10 cellular contexts compared by ENCODE assay signal in the genomic region with DNA sequence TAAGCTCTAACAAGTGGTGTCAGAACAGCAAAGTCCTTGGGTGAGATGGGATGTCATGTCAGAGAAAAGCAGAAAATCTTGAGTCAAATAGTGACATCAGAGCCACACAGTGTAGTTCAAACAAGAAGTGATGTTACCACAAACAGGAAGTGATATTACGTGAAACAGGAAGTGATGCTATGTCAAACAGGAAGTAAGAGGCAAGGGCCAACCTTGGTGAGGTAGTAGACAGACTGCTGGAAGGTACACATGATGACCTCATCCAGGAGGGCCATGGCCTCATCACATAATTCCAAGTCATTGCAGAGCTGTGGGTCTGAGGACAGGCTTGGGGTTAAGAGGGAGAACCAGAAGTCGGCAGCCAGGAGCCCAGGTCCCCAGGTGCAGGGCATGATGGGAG. TPM values are rescaled to one million over a fixed set of nuclear protein-coding genes. Genes with fewer than 3 reads are reported as not detected.
DNase-seq lines count a peak whose midpoint lies in the region; TF ChIP-seq lines count a peak whose summit lies in the region.
"Had no signal": no experiment of that assay in that cellular context is flagged by ENCODE, and none has a peak within 500 bp of the region (broad histone marks: within the 10 kb centered on the region; RNA-seq: fewer than 3 reads in every experiment).

No MANE protein-coding gene starts in this region.

- peaks cover 26% of the 10 kb centered on the region for H3K9me3 Mint-ChIP-seq in activated CD4-positive, alpha-beta T cell treated with anti-CD3 and anti-CD28 coated beads, Interleukin-2, amount 10 ng/mL, durations not matched to agents 24 days and 14 days
- peaks cover 14% of the 10 kb centered on the region for H3K9me3 Mint-ChIP-seq in stimulated activated naive CD8-positive, alpha-beta T cell treated with anti-CD3 and anti-CD28 coated beads, Interleukin-15, Interleukin-2, amounts not matched to agents 100 ng/mL and 50 ng/mL, for 24 hours

- no peaks in the 10 kb centered on the region for H3K27me3 ChIP-seq in esophagus squamous epithelium

- intact Hi-C loops in activated CD4-positive, alpha-beta T cell treated with anti-CD3 and anti-CD28 coated beads, Interleukin-2, amount 10 ng/mL, durations not matched to agents 24 days and 14 days (cut with micrococcal nuclease): no loop called here
- intact Hi-C loops in esophagus squamous epithelium (cut with DNase I): no loop called here

- DNase-seq in activated CD4-positive, alpha-beta T cell treated with anti-CD3 and anti-CD28 coated beads, Interleukin-2, amount 10 ng/mL, durations not matched to agents 24 days and 14 days: peak; percentile 75
- no peak for DNase-seq in activated CD4-positive, alpha-beta T cell treated with anti-CD3 and anti-CD28 coated beads, Interleukin-2, amount 50 U/mL, for 48 hours
- no peak for DNase-seq in RWPE1 (ENCODE audit: low spot score)
- DNase-seq in esophagus squamous epithelium (lab: John Stamatoyannopoulos, UW): no peak
- no peak for DNase-seq in NCI-H2081 (lab: John Stamatoyannopoulos, UW)
- no peak for DNase-seq in NCI-H1694 treated with DMSO at 0.1 percent for 48 hours (lab: John Stamatoyannopoulos, UW)
- no peak for DNase-seq in stimulated activated CD4-positive, alpha-beta T cell treated with anti-CD3 and anti-CD28 coated beads, Interleukin-4, amount 100 ng/mL, for 24 hours

- peaks cover 14% of the 10 kb centered on the region for H3K4me1 Mint-ChIP-seq in activated CD4-positive, alpha-beta T cell treated with anti-CD3 and anti-CD28 coated beads, Interleukin-2, amount 10 ng/mL, durations not matched to agents 24 days and 14 days
- peaks cover 19% of the 10 kb centered on the region for H3K4me1 Mint-ChIP-seq in stimulated activated naive CD8-positive, alpha-beta T cell treated with anti-CD3 and anti-CD28 coated beads, Interleukin-15, Interleukin-2, amounts not matched to agents 100 ng/mL and 50 ng/mL, for 24 hours (ENCODE audit: low read depth)

- no peaks in the 10 kb centered on the region for H3K9me3 ChIP-seq in esophagus squamous epithelium

- H3K36me3 ChIP-seq in esophagus squamous epithelium: peaks cover 0 to 6% (median 0%) of the 10 kb centered on the region in 3 donors

- H3K27ac ChIP-seq in RWPE1 (peak overlapping the region; percentile 48), esophagus squamous epithelium (peak overlapping the region in 3 of 4 donors; percentile 1 to 78 (median 75))

- POLR2A ChIA-PET in RWPE1 (lab: Yijun Ruan, JAX; ENCODE audit: low non-redundant PET): no interaction called here

- peaks cover 19% of the 10 kb centered on the region for H3K36me3 Mint-ChIP-seq in activated CD4-positive, alpha-beta T cell treated with anti-CD3 and anti-CD28 coated beads, Interleukin-2, amount 10 ng/mL, durations not matched to agents 24 days and 14 days (ENCODE audit: low read depth)
- peaks cover 15% of the 10 kb centered on the region for H3K36me3 Mint-ChIP-seq in stimulated activated naive CD8-positive, alpha-beta T cell treated with anti-CD3 and anti-CD28 coated beads, Interleukin-15, Interleukin-2, amounts not matched to agents 100 ng/mL and 50 ng/mL, for 24 hours (ENCODE audit: low read depth)

- TF ChIP-seq CTCF in RWPE1 (conservative IDR thresholded peaks at IDR 0.05; ENCODE audit: low read depth) (no peak), esophagus squamous epithelium (IDR thresholded peaks at IDR 0.05) (no peak)

- H3K27me3 Mint-ChIP-seq in activated CD4-positive, alpha-beta T cell treated with anti-CD3 and anti-CD28 coated beads, Interleukin-2, amount 10 ng/mL, durations not matched to agents 24 days and 14 days: peaks cover 4% of the 10 kb centered on the region
- H3K27me3 Mint-ChIP-seq in stimulated activated naive CD8-positive, alpha-beta T cell treated with anti-CD3 and anti-CD28 coated beads, Interleukin-15, Interleukin-2, amounts not matched to agents 100 ng/mL and 50 ng/mL, for 24 hours: no peaks in the 10 kb centered on the region

- TF ChIP-seq POLR2A in esophagus squamous epithelium (IDR thresholded peaks at IDR 0.05): no peak

- no peak overlapping the region for H3K4me3 ChIP-seq in esophagus squamous epithelium
- H3K4me3 ChIP-seq: skin epidermis had no signal

- peaks cover 6 to 34% (median 8%) of the 10 kb centered on the region in 3 donors for H3K4me1 ChIP-seq in esophagus squamous epithelium

- H3K27ac Mint-ChIP-seq in activated CD4-positive, alpha-beta T cell treated with anti-CD3 and anti-CD28 coated beads, Interleukin-2, amount 10 ng/mL, durations not matched to agents 24 days and 14 days: peak overlapping the region; percentile 69
- peak overlapping the region; percentile 33 for H3K27ac Mint-ChIP-seq in stimulated activated naive CD8-positive, alpha-beta T cell treated with anti-CD3 and anti-CD28 coated beads, Interleukin-15, Interleukin-2, amounts not matched to agents 100 ng/mL and 50 ng/mL, for 24 hours

- 70 to 79% methylated on average over 2 of the region's 2 CpGs for WGBS in esophagus squamous epithelium, 2 donors

- H3K4me3 Mint-ChIP-seq in activated CD4-positive, alpha-beta T cell treated with anti-CD3 and anti-CD28 coated beads, Interleukin-2, amount 10 ng/mL, durations not matched to agents 24 days and 14 days: peak overlapping the region; percentile 1
- H3K4me3 Mint-ChIP-seq in stimulated activated naive CD8-positive, alpha-beta T cell treated with anti-CD3 and anti-CD28 coated beads, Interleukin-15, Interleukin-2, amounts not matched to agents 100 ng/mL and 50 ng/mL, for 24 hours: peak overlapping the region; percentile 1

- CTCF ChIA-PET in RWPE1 (lab: Yijun Ruan, JAX): no interaction called here

RNA-seq across cellular contexts. Expression of gene MAMSTR, which starts 7.0 kb away (rescaled TPM):
- 1.2 and 1.4 TPM in 2 replicates for total RNA-seq in activated CD4-positive, alpha-beta T cell treated with anti-CD3 and anti-CD28 coated beads, Interleukin-2, amount 10 ng/mL, durations not matched to agents 24 days and 14 days
- 1 to 10 TPM in 1 of 4 donors, under 1 TPM in 1, not detected in 2; 0.57 to 2.0 TPM for total RNA-seq in esophagus squamous epithelium

RNA-seq across cellular contexts. Expression of gene RASIP1, which starts 13.8 kb away (rescaled TPM):
- 0.71 and 0.82 TPM in 2 replicates for total RNA-seq in activated CD4-positive, alpha-beta T cell treated with anti-CD3 and anti-CD28 coated beads, Interleukin-2, amount 10 ng/mL, durations not matched to agents 24 days and 14 days
- 1 to 10 TPM; 4.0 to 9.6 (median 6.5) TPM for total RNA-seq in esophagus squamous epithelium

RNA-seq across cellular contexts. Expression of gene IZUMO1, which starts 20.1 kb away (rescaled TPM):
- total RNA-seq in activated CD4-positive, alpha-beta T cell treated with anti-CD3 and anti-CD28 coated beads, Interleukin-2, amount 10 ng/mL, durations not matched to agents 24 days and 14 days: 0.21 TPM in 1 of 2 replicates, not detected in the other
- total RNA-seq in esophagus squamous epithelium: 10 to 100 TPM in 1 of 4 donors, 1 to 10 TPM in 2, not detected in 1; 2.3 to 56.0 (median 5.0) TPM

RNA-seq across cellular contexts. Expression of gene FUT1, which starts 25.9 kb away (rescaled TPM):
- total RNA-seq in activated CD4-positive, alpha-beta T cell treated with anti-CD3 and anti-CD28 coated beads, Interleukin-2, amount 10 ng/mL, durations not matched to agents 24 days and 14 days: 0.23 and 0.26 TPM in 2 replicates
- 1 to 10 TPM; 3.4 to 6.3 (median 4.8) TPM for total RNA-seq in esophagus squamous epithelium

RNA-seq across cellular contexts. Expression of gene FGF21, which starts 28.8 kb away (rescaled TPM):
- total RNA-seq in activated CD4-positive, alpha-beta T cell treated with anti-CD3 and anti-CD28 coated beads, Interleukin-2, amount 10 ng/mL, durations not matched to agents 24 days and 14 days: not detected in 2 replicates
- not detected for total RNA-seq in esophagus squamous epithelium
- total RNA-seq: subcutaneous adipose tissue had no signal
